ENCODE assay signal across 15 cellular contexts in genomic region chr17:49814781-49815496, GRCh38. TPM values are rescaled to one million over a fixed set of nuclear protein-coding genes. Genes with fewer than 3 reads are reported as not detected.
DNase-seq lines count a peak whose midpoint lies in the region; ATAC-seq, FAIRE-seq and TF ChIP-seq lines count a peak whose summit lies in the region.
"Had no signal": no experiment of that assay in that cellular context is flagged by ENCODE, and none has a peak within 500 bp of the region (broad histone marks: within the 10 kb centered on the region; RNA-seq: fewer than 3 reads in every experiment).

No MANE protein-coding gene starts in this region.

- no peaks in the 10 kb centered on the region for H3K9me3 Mint-ChIP-seq in GM23338
- no peaks in the 10 kb centered on the region for H3K9me3 Mint-ChIP-seq in activated T-helper 17 cell treated with anti-CD3 and anti-CD28 coated beads, Interleukin-2, amount 50 U/mL, for 72 hours

- WGBS in sigmoid colon, 2 donors: 84 to 93% methylated on average over 3 of the region's 3 CpGs

- no peak for TF ChIP-seq EP300 in sigmoid colon (IDR thresholded peaks at IDR 0.05)

- TF ChIP-seq CTCF in GM23338 (conservative IDR thresholded peaks at IDR 0.05; ENCODE audit: low read depth in 2 of 2): no peak
- TF ChIP-seq CTCF in sigmoid colon (IDR thresholded peaks at IDR 0.05): no peak

- H3K4me1 ChIP-seq in GM23338 (ENCODE audit: insufficient read depth) (peaks cover 58% of the 10 kb centered on the region), sigmoid colon (peaks cover 0 to 30% (median 13%) of the 10 kb centered on the region in 4 donors)

- peaks cover 61% of the 10 kb centered on the region for H3K36me3 Mint-ChIP-seq in GM23338 (ENCODE audit: low read depth)
- peaks cover 98% of the 10 kb centered on the region for H3K36me3 Mint-ChIP-seq in activated T-helper 17 cell treated with anti-CD3 and anti-CD28 coated beads, Interleukin-2, amount 50 U/mL, for 72 hours (ENCODE audit: low read depth)

- peak; percentile 54 for DNase-seq in GM23338 (ENCODE audit: low spot score)
- DNase-seq in sigmoid colon: no peak
- no peak for DNase-seq in urothelium cell line (ENCODE audit: low spot score)
- DNase-seq in NCI-H128 (lab: John Stamatoyannopoulos, UW; ENCODE audit: unreplicated experiment): no peak
- DNase-seq in NCI-H510A (lab: John Stamatoyannopoulos, UW): no peak
- DNase-seq in CD1c-positive myeloid dendritic cell (ENCODE audit: extremely low spot score): no peak
- DNase-seq: effector CD4-positive, alpha-beta T cell; islet precursor cell; NCI-H1930 had no signal

- peak; percentile 28 for ATAC-seq in GM23338
- ATAC-seq in activated T-helper 17 cell treated with anti-CD3 and anti-CD28 coated beads, Interleukin-2, amount 50 U/mL, for 72 hours (replicated peaks): no peak
- ATAC-seq: HepG2, Panc1 had no signal

- H3K27me3 ChIP-seq in GM23338 (ENCODE audit: insufficient read depth) (no peaks in the 10 kb centered on the region), sigmoid colon (no peaks in the 10 kb centered on the region)

- H3K36me3 ChIP-seq in GM23338 (ENCODE audit: insufficient read depth) (peaks cover 19% of the 10 kb centered on the region; the same call in 1 of the 2 replicates), sigmoid colon (peaks cover 11 to 96% (median 29%) of the 10 kb centered on the region in 4 donors)

- peaks cover 33% of the 10 kb centered on the region for H3K79me2 ChIP-seq in GM23338 (replicated peaks; ENCODE audit: insufficient read depth)

- peak overlapping the region; percentile 77 for H3K4me3 Mint-ChIP-seq in GM23338
- H3K4me3 Mint-ChIP-seq in activated T-helper 17 cell treated with anti-CD3 and anti-CD28 coated beads, Interleukin-2, amount 50 U/mL, for 72 hours: no peak overlapping the region

- H3K27ac Mint-ChIP-seq in GM23338: peak overlapping the region; percentile 98
- H3K27ac Mint-ChIP-seq in activated T-helper 17 cell treated with anti-CD3 and anti-CD28 coated beads, Interleukin-2, amount 50 U/mL, for 72 hours: peak overlapping the region; percentile 87

- H3K27ac ChIP-seq in GM23338 (ENCODE audit: low read depth) (peak overlapping the region; percentile 97), sigmoid colon (peak overlapping the region; percentile 7 to 68 (median 30))

- H3K9me3 ChIP-seq in iPS-18c (ENCODE audit: control insufficient read depth, insufficient read depth, low read length) (no peaks in the 10 kb centered on the region), sigmoid colon (no peaks in the 10 kb centered on the region)

- H4K20me1 ChIP-seq in GM23338 (replicated peaks; ENCODE audit: insufficient read depth): no peaks in the 10 kb centered on the region

- peak overlapping the region; percentile 51 for H3K4me3 ChIP-seq in GM23338
- peak overlapping the region; percentile 42 for H3K4me3 ChIP-seq in iPS-18c (ENCODE audit: insufficient read depth, low read depth, low read length)
- no peak overlapping the region for H3K4me3 ChIP-seq in sigmoid colon

- TF ChIP-seq POLR2A in sigmoid colon (IDR thresholded peaks at IDR 0.05): no peak

- peaks cover 60% of the 10 kb centered on the region for H3K4me1 Mint-ChIP-seq in GM23338
- H3K4me1 Mint-ChIP-seq in activated T-helper 17 cell treated with anti-CD3 and anti-CD28 coated beads, Interleukin-2, amount 50 U/mL, for 72 hours: peaks cover 32% of the 10 kb centered on the region

- H3F3A ChIP-seq in GM23338 (replicated peaks; ENCODE audit: low read depth): peaks cover 9% of the 10 kb centered on the region; the same call in 1 of the 2 replicates

- FAIRE-seq in urothelium cell line (lab: Jason Lieb, UNC): no peak
- FAIRE-seq: D721Med, HepG2, TTC549 had no signal

- H3K4me2 ChIP-seq in GM23338: peak overlapping the region; percentile 73

- intact Hi-C loops in sigmoid colon (cut with DNase I): no loop called here

- H3K9me2 ChIP-seq in GM23338 (ENCODE audit: insufficient read depth): no peaks in the 10 kb centered on the region

- no peak overlapping the region for H2AFZ ChIP-seq in GM23338

- H3K27me3 Mint-ChIP-seq in GM23338 (ENCODE audit: insufficient read depth, low read depth, poor library complexity): peaks cover 6% of the 10 kb centered on the region
- no peaks in the 10 kb centered on the region for H3K27me3 Mint-ChIP-seq in activated T-helper 17 cell treated with anti-CD3 and anti-CD28 coated beads, Interleukin-2, amount 50 U/mL, for 72 hours

TF ChIP-seq in GM23338, 12 proteins besides CTCF, POLR2A, EP300 and RAD21:
- TF ChIP-seq STAT1 (IDR thresholded peaks at IDR 0.05; ENCODE audit: unreplicated experiment): no peak
- TF ChIP-seq ZNF331 (CRISPR knock-in tag; IDR thresholded peaks at IDR 0.05; ENCODE audit: low read depth): no peak
- peak; percentile 40; the same call in 1 of the 2 replicates for TF ChIP-seq POLR2AphosphoS5 (IDR thresholded peaks at IDR 0.05; ENCODE audit: low read depth)

RNA-seq across cellular contexts. Expression of gene KAT7, which starts 26.5 kb away (rescaled TPM):
- total RNA-seq in GM23338 (2014; rRNA removed; shearing (Covaris generic)): 187 and 226 TPM in 2 replicates
- 30.5 and 31.0 TPM in 2 replicates for polyA plus RNA-seq in GM23338 (2016; fragmentation: Nextera tagmentation; extraction: Ambion mirVana)
- total RNA-seq in activated T-helper 17 cell treated with anti-CD3 and anti-CD28 coated beads, Interleukin-2, amount 50 U/mL, for 72 hours: 10 to 100 TPM; 66.4 to 86.4 TPM
- 10 to 100 TPM; 23.8 to 34.9 (median 32.0) TPM for total RNA-seq in sigmoid colon
- polyA plus RNA-seq in sigmoid colon: 10 to 100 TPM in 1 of 3 donors, 1 to 10 TPM in 2; 6.2 to 14.3 (median 9.0) TPM

RNA-seq across cellular contexts. Expression of gene TAC4, which starts 32.9 kb away (rescaled TPM):
- total RNA-seq in GM23338 (2014; rRNA removed; shearing (Covaris generic)): not detected in 2 replicates
- polyA plus RNA-seq in GM23338 (2016; fragmentation: Nextera tagmentation; extraction: Ambion mirVana): not detected in 2 replicates
- not detected for total RNA-seq in activated T-helper 17 cell treated with anti-CD3 and anti-CD28 coated beads, Interleukin-2, amount 50 U/mL, for 72 hours
- not detected for total RNA-seq in sigmoid colon
- polyA plus RNA-seq in sigmoid colon: 1 to 10 TPM in 1 of 3 donors, not detected in 2; 3.6 TPM
- total RNA-seq: HepG2 had no signal
- polyA plus RNA-seq: HepG2 had no signal

RNA-seq across cellular contexts. Expression of gene FAM117A, which starts 51.0 kb away (rescaled TPM):
- total RNA-seq in GM23338 (2014; rRNA removed; shearing (Covaris generic)): 21.4 and 46.4 TPM in 2 replicates
- 19.8 and 21.3 TPM in 2 replicates for polyA plus RNA-seq in GM23338 (2016; fragmentation: Nextera tagmentation; extraction: Ambion mirVana)
- total RNA-seq in activated T-helper 17 cell treated with anti-CD3 and anti-CD28 coated beads, Interleukin-2, amount 50 U/mL, for 72 hours: 10 to 100 TPM; 25.8 TPM
- total RNA-seq in sigmoid colon: 10 to 100 TPM; 11.1 to 34.6 (median 27.4) TPM
- 10 to 100 TPM in 1 of 3 donors, 1 to 10 TPM in 2; 3.5 to 15.6 (median 9.6) TPM for polyA plus RNA-seq in sigmoid colon

Comparison
In these comparisons a context has a peak if more than half of its experiments do, and no peak if none do; other contexts are left out.
1. H3K4me3 ChIP-seq: peak in GM23338 (single experiment) and iPS-18c (single experiment); none in sigmoid colon (0 of 4).